31 cellular contexts compared by ENCODE assay signal in genomic region chr3:193655827-193656433, GRCh38.
DNase-seq lines count a peak whose midpoint lies in the region; ATAC-seq and TF ChIP-seq lines count a peak whose summit lies in the region.
"Had no signal": no experiment of that assay in that cellular context is flagged by ENCODE, and none has a peak within 500 bp of the region (broad histone marks: within the 10 kb centered on the region; RNA-seq: fewer than 3 reads in every experiment).

No MANE protein-coding gene starts in this region.

- no peaks in the 10 kb centered on the region for H3K9me3 ChIP-seq in heart left ventricle
- H3K9me3 ChIP-seq: gastroesophageal sphincter, neutrophil, transverse colon had no signal

- peak; percentile 37 to 69 (median 62) for ATAC-seq in heart left ventricle
- ATAC-seq in Right ventricle myocardium inferior: no peak
- ATAC-seq in effector memory CD8-positive, alpha-beta T cell (replicated peaks): no peak
- no peak for ATAC-seq in stimulated activated memory B cell treated with anti-CD40 and anti-IgM and Interleukin-4, amounts not matched to agents 10 μg/mL and 1 μg/mL and 100 μg/mL, for 72 hours
- no peak for ATAC-seq in GM18909 (IDR thresholded peaks at IDR 0.05; ENCODE audit: poor library complexity, unreplicated experiment)
- ATAC-seq: gastroesophageal sphincter, HCT116, left lobe of liver, Panc1 had no signal

- H3K27me3 Mint-ChIP-seq in effector memory CD8-positive, alpha-beta T cell: no peaks in the 10 kb centered on the region
- no peaks in the 10 kb centered on the region for H3K27me3 Mint-ChIP-seq in stimulated activated memory B cell treated with anti-CD40 and anti-IgM and Interleukin-4, amounts not matched to agents 10 μg/mL and 1 μg/mL and 100 μg/mL, for 72 hours
- H3K27me3 Mint-ChIP-seq in activated T-helper 2 cell treated with anti-CD3 and anti-CD28 coated beads, Interferon-gamma antibody, Interleukin-2, Interleukin-4, amounts not matched to agents 10 μg/mL and 5 μg/mL and 100 μg/mL, durations not matched to agents 14 hours and 24 hours and 36 hours (ENCODE audit: low read depth): no peaks in the 10 kb centered on the region
- H3K27me3 Mint-ChIP-seq: activated naive CD4-positive, alpha-beta T cell treated with anti-CD3 and anti-CD28 coated beads, Interleukin-2, amount 50 U/mL, for 24 hours; B cell; brain; naive B cell had no signal

- H3K36me3 ChIP-seq in heart left ventricle: peaks cover 0 to 99% (median 86%) of the 10 kb centered on the region in 9 donors

- H3K9me3 Mint-ChIP-seq in effector memory CD8-positive, alpha-beta T cell: no peaks in the 10 kb centered on the region
- no peaks in the 10 kb centered on the region for H3K9me3 Mint-ChIP-seq in stimulated activated memory B cell treated with anti-CD40 and anti-IgM and Interleukin-4, amounts not matched to agents 10 μg/mL and 1 μg/mL and 100 μg/mL, for 72 hours
- H3K9me3 Mint-ChIP-seq in activated T-helper 2 cell treated with anti-CD3 and anti-CD28 coated beads, Interferon-gamma antibody, Interleukin-2, Interleukin-4, amounts not matched to agents 10 μg/mL and 5 μg/mL and 100 μg/mL, durations not matched to agents 14 hours and 24 hours and 36 hours: no peaks in the 10 kb centered on the region
- H3K9me3 Mint-ChIP-seq: activated naive CD4-positive, alpha-beta T cell treated with anti-CD3 and anti-CD28 coated beads, Interleukin-2, amount 50 U/mL, for 24 hours; brain; immature natural killer cell; naive B cell; T-helper 2 cell treated with Interferon-gamma antibody and Interleukin-4, amounts not matched to agents 5 μg/mL and 100 μg/mL, for 36 hours had no signal

- WGBS in heart left ventricle, 4 donors: 38 to 57% (median 55%) methylated on average over 4 of the region's 4 CpGs

- H3K27ac ChIP-seq in heart left ventricle: peak overlapping the region in 4 of 12 donors; percentile 18 to 52 (median 24)
- H3K27ac ChIP-seq: dorsolateral prefrontal cortex, gastroesophageal sphincter, neutrophil, transverse colon had no signal

- intact Hi-C loops in heart left ventricle (cut with DNase I) (no loop called here), Right ventricle myocardium inferior (cut with DNase I) (no loop called here)
- intact Hi-C loops in activated T-helper 2 cell treated with anti-CD3 and anti-CD28 coated beads, Interferon-gamma antibody, Interleukin-2, Interleukin-4, amounts not matched to agents 10 μg/mL and 5 μg/mL and 100 μg/mL, durations not matched to agents 14 hours and 24 hours and 36 hours (cut with micrococcal nuclease): no loop called here

- TF ChIP-seq CTCF in heart left ventricle (IDR thresholded peaks at IDR 0.05): no peak

- H3K4me1 ChIP-seq in heart left ventricle: peaks cover 0 to 10% (median 0%) of the 10 kb centered on the region in 12 donors
- H3K4me1 ChIP-seq: gastroesophageal sphincter, transverse colon had no signal

- H3K27me3 ChIP-seq in heart left ventricle: no peaks in the 10 kb centered on the region
- H3K27me3 ChIP-seq: dorsolateral prefrontal cortex, gastroesophageal sphincter, neutrophil, transverse colon had no signal

- H3K4me3 Mint-ChIP-seq in effector memory CD8-positive, alpha-beta T cell: no peak overlapping the region
- no peak overlapping the region for H3K4me3 Mint-ChIP-seq in stimulated activated memory B cell treated with anti-CD40 and anti-IgM and Interleukin-4, amounts not matched to agents 10 μg/mL and 1 μg/mL and 100 μg/mL, for 72 hours
- no peak overlapping the region for H3K4me3 Mint-ChIP-seq in activated T-helper 2 cell treated with anti-CD3 and anti-CD28 coated beads, Interferon-gamma antibody, Interleukin-2, Interleukin-4, amounts not matched to agents 10 μg/mL and 5 μg/mL and 100 μg/mL, durations not matched to agents 14 hours and 24 hours and 36 hours (ENCODE audit: low read depth)
- H3K4me3 Mint-ChIP-seq: activated naive CD4-positive, alpha-beta T cell treated with anti-CD3 and anti-CD28 coated beads, Interleukin-2, amount 50 U/mL, for 24 hours; B cell; brain; immature natural killer cell; naive B cell; T-helper 2 cell treated with Interferon-gamma antibody and Interleukin-4, amounts not matched to agents 5 μg/mL and 100 μg/mL, for 36 hours had no signal

- peaks cover 65% of the 10 kb centered on the region for H3K36me3 Mint-ChIP-seq in effector memory CD8-positive, alpha-beta T cell (ENCODE audit: insufficient read depth)
- peaks cover 56% of the 10 kb centered on the region for H3K36me3 Mint-ChIP-seq in stimulated activated memory B cell treated with anti-CD40 and anti-IgM and Interleukin-4, amounts not matched to agents 10 μg/mL and 1 μg/mL and 100 μg/mL, for 72 hours
- peaks cover 66% of the 10 kb centered on the region for H3K36me3 Mint-ChIP-seq in activated T-helper 2 cell treated with anti-CD3 and anti-CD28 coated beads, Interferon-gamma antibody, Interleukin-2, Interleukin-4, amounts not matched to agents 10 μg/mL and 5 μg/mL and 100 μg/mL, durations not matched to agents 14 hours and 24 hours and 36 hours (ENCODE audit: low read depth)

- no peak for TF ChIP-seq POLR2A in heart left ventricle (IDR thresholded peaks at IDR 0.05)

- H3K4me1 Mint-ChIP-seq in effector memory CD8-positive, alpha-beta T cell (ENCODE audit: low read depth in 2 of 2): no peaks in the 10 kb centered on the region
- peaks cover under 1% of the 10 kb centered on the region for H3K4me1 Mint-ChIP-seq in stimulated activated memory B cell treated with anti-CD40 and anti-IgM and Interleukin-4, amounts not matched to agents 10 μg/mL and 1 μg/mL and 100 μg/mL, for 72 hours
- H3K4me1 Mint-ChIP-seq in activated T-helper 2 cell treated with anti-CD3 and anti-CD28 coated beads, Interferon-gamma antibody, Interleukin-2, Interleukin-4, amounts not matched to agents 10 μg/mL and 5 μg/mL and 100 μg/mL, durations not matched to agents 14 hours and 24 hours and 36 hours (ENCODE audit: low read depth): no peaks in the 10 kb centered on the region
- H3K4me1 Mint-ChIP-seq: activated naive CD4-positive, alpha-beta T cell treated with anti-CD3 and anti-CD28 coated beads, Interleukin-2, amount 50 U/mL, for 24 hours; B cell; brain; immature natural killer cell; naive B cell had no signal

- no peak for DNase-seq in heart left ventricle
- DNase-seq in Right ventricle myocardium inferior (ENCODE audit: missing footprints): no peak
- DNase-seq in OCI-M1 (lab: John Stamatoyannopoulos, UW): peak; percentile 82
- DNase-seq in effector memory CD8-positive, alpha-beta T cell: no peak
- no peak for DNase-seq in NCI-H1694 (lab: John Stamatoyannopoulos, UW)
- DNase-seq in activated T-helper 2 cell treated with anti-CD3 and anti-CD28 coated beads, Interferon-gamma antibody, Interleukin-2, Interleukin-4, amounts not matched to agents 10 μg/mL and 5 μg/mL and 100 μg/mL, durations not matched to agents 14 hours and 24 hours and 36 hours (ENCODE audit: low spot score): no peak
- DNase-seq: activated CD4-positive, alpha-beta T cell treated with anti-CD3 and anti-CD28 coated beads, Interleukin-2, amount 50 U/mL, for 1 hour; amniotic stem cell; dorsolateral prefrontal cortex; hippocampal formation; immature natural killer cell; midbrain; naive B cell; NCI-H146; NCI-H2107; NCI-H345; NCI-H69; SIG-M5; stimulated activated CD4-positive, alpha-beta T cell treated with anti-CD3 and anti-CD28 coated beads, Interleukin-4, amount 100 ng/mL, for 1 hour; transverse colon had no signal

- H3K4me3 ChIP-seq in heart left ventricle: no peak overlapping the region
- H3K4me3 ChIP-seq: dorsolateral prefrontal cortex, gastroesophageal sphincter, transverse colon had no signal

- H3K27ac Mint-ChIP-seq in effector memory CD8-positive, alpha-beta T cell: peak overlapping the region; percentile 2 to 62
- peak overlapping the region; percentile 34 for H3K27ac Mint-ChIP-seq in stimulated activated memory B cell treated with anti-CD40 and anti-IgM and Interleukin-4, amounts not matched to agents 10 μg/mL and 1 μg/mL and 100 μg/mL, for 72 hours
- no peak overlapping the region for H3K27ac Mint-ChIP-seq in activated T-helper 2 cell treated with anti-CD3 and anti-CD28 coated beads, Interferon-gamma antibody, Interleukin-2, Interleukin-4, amounts not matched to agents 10 μg/mL and 5 μg/mL and 100 μg/mL, durations not matched to agents 14 hours and 24 hours and 36 hours
- H3K27ac Mint-ChIP-seq: activated naive CD4-positive, alpha-beta T cell treated with anti-CD3 and anti-CD28 coated beads, Interleukin-2, amount 50 U/mL, for 24 hours; B cell; brain; T-helper 2 cell treated with Interferon-gamma antibody and Interleukin-4, amounts not matched to agents 5 μg/mL and 100 μg/mL, for 36 hours had no signal

Comparison
In these comparisons a context has a peak if more than half of its experiments do, and no peak if none do; other contexts are left out.
1. ATAC-seq: peak in heart left ventricle (4 of 4); none in Right ventricle myocardium inferior (single experiment), effector memory CD8-positive, alpha-beta T cell (single experiment), stimulated activated memory B cell treated with anti-CD40 and anti-IgM and Interleukin-4, amounts not matched to agents 10 μg/mL and 1 μg/mL and 100 μg/mL, for 72 hours (single experiment) and GM18909 (single experiment).